18 cellular contexts compared by ENCODE assay signal in the genomic region with DNA sequence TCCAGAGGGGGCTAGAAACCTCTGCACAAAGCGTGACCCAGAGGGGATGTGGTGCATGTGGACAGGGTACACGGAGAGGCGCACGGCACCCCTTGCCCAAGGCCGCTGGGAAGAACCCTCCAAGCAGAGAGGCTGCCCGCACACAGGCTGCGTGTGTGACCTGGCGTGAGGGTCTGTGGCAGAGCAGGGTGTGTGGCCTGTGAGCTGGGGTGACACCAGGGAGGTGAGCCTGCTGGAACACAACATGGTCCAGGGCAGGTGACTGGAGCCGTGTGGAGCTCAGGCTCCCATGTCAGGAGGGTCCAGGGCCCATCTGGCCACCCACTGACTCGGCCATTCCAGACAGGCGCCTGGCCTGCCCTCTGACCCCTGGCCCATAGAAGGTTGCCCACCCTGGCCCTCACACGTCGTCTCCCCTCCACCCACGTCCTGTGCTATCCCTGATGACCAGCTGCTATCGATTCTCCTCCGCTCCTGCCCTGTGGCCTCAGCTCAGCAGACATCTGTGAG. TPM values are rescaled to one million over a fixed set of nuclear protein-coding genes. Genes with fewer than 3 reads are reported as not detected.
DNase-seq lines count a peak whose midpoint lies in the region; ATAC-seq lines count a peak whose summit lies in the region.
"Had no signal": no experiment of that assay in that cellular context is flagged by ENCODE, and none has a peak within 500 bp of the region (broad histone marks: within the 10 kb centered on the region; RNA-seq: fewer than 3 reads in every experiment).

No MANE protein-coding gene starts in this region.

- H3K9me3 ChIP-seq in neuronal stem cell (replicated peaks in 1 of 2; ENCODE audit: control insufficient read depth in 2 of 2, insufficient read depth in 1 of 2, low read depth in 1 of 2, low read length in 2 of 2) = peaks cover 4 to 7% of the 10 kb centered on the region in 2 donors
- peaks cover 0 to 4% (median 0%) of the 10 kb centered on the region in 3 experiments for H3K9me3 ChIP-seq in naive thymus-derived CD4-positive, alpha-beta T cell (ENCODE audit: control insufficient read depth in 2 of 3, low read length in 3 of 3)

- no peak overlapping the region for H3K4me3 Mint-ChIP-seq in stimulated activated naive CD8-positive, alpha-beta T cell treated with anti-CD3 and anti-CD28 coated beads, Interleukin-15, amount 100 ng/mL, for 72 hours
- H3K4me3 Mint-ChIP-seq in naive thymus-derived CD4-positive, alpha-beta T cell = no peak overlapping the region
- H3K4me3 Mint-ChIP-seq: CD4-positive, alpha-beta T cell; H9 had no signal

- H3K27me3 ChIP-seq in neuronal stem cell (ENCODE audit: control insufficient read depth in 3 of 3, insufficient read depth in 3 of 3, low read depth in 1 of 3, low read length in 3 of 3) = no peaks in the 10 kb centered on the region
- no peaks in the 10 kb centered on the region for H3K27me3 ChIP-seq in naive thymus-derived CD4-positive, alpha-beta T cell (ENCODE audit: control insufficient read depth in 2 of 2, insufficient read depth in 2 of 2, low read length in 2 of 2)

- peak overlapping the region; percentile 41 for H2BK12ac ChIP-seq in neuronal stem cell (ENCODE audit: low read length)

- no peak overlapping the region for H2BK120ac ChIP-seq in neuronal stem cell (ENCODE audit: low read depth, low read length)

- H3K4me1 ChIP-seq in neuronal stem cell (ENCODE audit: control insufficient read depth in 2 of 2, insufficient read depth in 1 of 2, low read depth in 1 of 2, low read length in 2 of 2) = no peaks in the 10 kb centered on the region
- H3K4me1 ChIP-seq in naive thymus-derived CD4-positive, alpha-beta T cell (ENCODE audit: control insufficient read depth in 2 of 2, insufficient read depth in 2 of 2, low read length in 2 of 2) = no peaks in the 10 kb centered on the region
- H3K4me1 ChIP-seq: Caco-2 had no signal

- peak; percentile 57 for ATAC-seq in stimulated activated naive CD8-positive, alpha-beta T cell treated with anti-CD3 and anti-CD28 coated beads, Interleukin-15, amount 100 ng/mL, for 72 hours
- no peak for ATAC-seq in stimulated activated naive CD8-positive, alpha-beta T cell treated with anti-CD3 and anti-CD28 coated beads, Interleukin-15, Interleukin-2, amounts not matched to agents 100 U/mL and 50 U/mL, for 24 hours
- no peak for ATAC-seq in naive thymus-derived CD4-positive, alpha-beta T cell

- no peak overlapping the region for H3K14ac ChIP-seq in neuronal stem cell (ENCODE audit: low read length)

- H3K36me3 ChIP-seq in neuronal stem cell (replicated peaks in 1 of 2; ENCODE audit: control insufficient read depth in 2 of 2, insufficient read depth in 2 of 2, low read length in 2 of 2) = peaks cover 26 to 54% of the 10 kb centered on the region in 2 donors
- peaks cover 0 to 23% (median 0%) of the 10 kb centered on the region in 3 experiments for H3K36me3 ChIP-seq in naive thymus-derived CD4-positive, alpha-beta T cell (ENCODE audit: control insufficient read depth in 2 of 3, insufficient read depth in 3 of 3, low read length in 3 of 3)

- no peak overlapping the region for H2AFZ ChIP-seq in neuronal stem cell (ENCODE audit: low read length)

- DNase-seq in stimulated activated naive CD8-positive, alpha-beta T cell treated with anti-CD3 and anti-CD28 coated beads, Interleukin-15, amount 100 ng/mL, for 72 hours = no peak
- no peak for DNase-seq in stimulated activated naive CD8-positive, alpha-beta T cell treated with anti-CD3 and anti-CD28 coated beads, Interleukin-15, Interleukin-2, amounts not matched to agents 100 U/mL and 50 U/mL, for 24 hours
- DNase-seq in neuronal stem cell (ENCODE audit: low spot score) (no peak), SIG-M5 (lab: John Stamatoyannopoulos, UW) (no peak)
- no peak for DNase-seq in stimulated activated CD8-positive, alpha-beta memory T cell treated with anti-CD3 and anti-CD28 coated beads, Interleukin-4, amount 100 ng/mL, for 48 hours
- DNase-seq in naive thymus-derived CD4-positive, alpha-beta T cell = no peak
- DNase-seq: Caco-2; CD4-positive, alpha-beta T cell; H9; MV-4-11; NCI-H1694 treated with DMSO at 0.1 percent for 48 hours; NCI-H510A; NCI-H748 treated with DMSO at 0.1 percent for 48 hours; NK-92 treated with Interleukin-12 subunit alpha and Interleukin-12 subunit beta, amount 100 ng/mL, for 24 hours; SHP77 had no signal

- H3K23ac ChIP-seq in neuronal stem cell (ENCODE audit: low read depth, low read length, poor library complexity) = no peak overlapping the region

- no CpG with 5 or more reads among the region's 16 CpGs for WGBS in neuronal stem cell (ENCODE audit: extremely low coverage in 2 of 2, insufficient read length in 2 of 2, insufficient replicate concordance in 1 of 2), 2 donors

- no peaks in the 10 kb centered on the region for H3K9me3 Mint-ChIP-seq in stimulated activated naive CD8-positive, alpha-beta T cell treated with anti-CD3 and anti-CD28 coated beads, Interleukin-15, amount 100 ng/mL, for 72 hours
- H3K9me3 Mint-ChIP-seq in naive thymus-derived CD4-positive, alpha-beta T cell = peaks cover 0 to 9% (median 3%) of the 10 kb centered on the region in 11 donors

- H2AK5ac ChIP-seq in neuronal stem cell (ENCODE audit: low read depth, low read length) = no peak overlapping the region

- no peak overlapping the region for H3K4ac ChIP-seq in neuronal stem cell (ENCODE audit: low read length)

- H3K36me3 Mint-ChIP-seq in naive thymus-derived CD4-positive, alpha-beta T cell = peaks cover 0 to 19% (median 7%) of the 10 kb centered on the region in 5 donors

- no peaks in the 10 kb centered on the region for H3K4me1 Mint-ChIP-seq in stimulated activated naive CD8-positive, alpha-beta T cell treated with anti-CD3 and anti-CD28 coated beads, Interleukin-15, amount 100 ng/mL, for 72 hours
- no peaks in the 10 kb centered on the region for H3K4me1 Mint-ChIP-seq in naive thymus-derived CD4-positive, alpha-beta T cell
- H3K4me1 Mint-ChIP-seq: H9 had no signal

- no peak overlapping the region for H2BK5ac ChIP-seq in neuronal stem cell (ENCODE audit: low read length)

- no peak overlapping the region for H3K27ac ChIP-seq in neuronal stem cell (replicated peaks; ENCODE audit: low read length)
- H3K27ac ChIP-seq in naive thymus-derived CD4-positive, alpha-beta T cell (ENCODE audit: low read depth, low read length) = no peak overlapping the region
- H3K27ac ChIP-seq: KMS-11 had no signal

- no peaks in the 10 kb centered on the region for H3K79me1 ChIP-seq in neuronal stem cell (ENCODE audit: low read depth, low read length)

- no peak overlapping the region for H4K91ac ChIP-seq in neuronal stem cell (ENCODE audit: low read depth, low read length, poor library complexity)

- no peak overlapping the region for H4K8ac ChIP-seq in neuronal stem cell (ENCODE audit: low read depth, low read length)

- peak overlapping the region in 1 of 2 donors; percentile 22 for H3K27ac Mint-ChIP-seq in stimulated activated naive CD8-positive, alpha-beta T cell treated with anti-CD3 and anti-CD28 coated beads, Interleukin-15, amount 100 ng/mL, for 72 hours
- H3K27ac Mint-ChIP-seq in naive thymus-derived CD4-positive, alpha-beta T cell = no peak overlapping the region
- H3K27ac Mint-ChIP-seq: CD4-positive, alpha-beta T cell had no signal

- H3K27me3 Mint-ChIP-seq in stimulated activated naive CD8-positive, alpha-beta T cell treated with anti-CD3 and anti-CD28 coated beads, Interleukin-15, amount 100 ng/mL, for 72 hours = no peaks in the 10 kb centered on the region
- no peaks in the 10 kb centered on the region for H3K27me3 Mint-ChIP-seq in naive thymus-derived CD4-positive, alpha-beta T cell
- H3K27me3 Mint-ChIP-seq: CD4-positive, alpha-beta T cell had no signal

- H3K18ac ChIP-seq in neuronal stem cell (ENCODE audit: low read length) = peak overlapping the region; percentile 44

- peak overlapping the region; percentile 38 for H3K9ac ChIP-seq in neuronal stem cell (ENCODE audit: low read depth, low read length, poor library complexity)
- H3K9ac ChIP-seq: KMS-11 had no signal

- intact Hi-C loops in naive thymus-derived CD4-positive, alpha-beta T cell (cut with micrococcal nuclease) = no loop called here

- POLR2A ChIA-PET in naive thymus-derived CD4-positive, alpha-beta T cell (lab: Charles Lee) = no interaction called here

- CTCF ChIA-PET in naive thymus-derived CD4-positive, alpha-beta T cell (lab: Charles Lee) = no interaction called here

- no peak overlapping the region for H3K4me2 ChIP-seq in neuronal stem cell (ENCODE audit: insufficient read depth, low read length, poor library complexity, severe bottlenecking)
- H3K4me2 ChIP-seq: KMS-11 had no signal

- H2BK15ac ChIP-seq in neuronal stem cell (ENCODE audit: low read length) = no peak overlapping the region

- H3K4me3 ChIP-seq in neuronal stem cell (ENCODE audit: low read length in 2 of 2) = peak overlapping the region in 1 of 2 donors; percentile 59
- no peak overlapping the region for H3K4me3 ChIP-seq in naive thymus-derived CD4-positive, alpha-beta T cell (ENCODE audit: low read length)

RNA-seq across cellular contexts. Expression of gene TMEM204, which starts 14.8 kb away (rescaled TPM):
- not detected for polyA plus RNA-seq in neuronal stem cell (2013, experiment 1 of 2)
- not detected for polyA plus RNA-seq in neuronal stem cell (2013, experiment 2 of 2)
- total RNA-seq in naive thymus-derived CD4-positive, alpha-beta T cell = 100 to 1,000 TPM in 2 of 5 experiments, 10 to 100 TPM in 3; 26.3 to 162 (median 47.5) TPM
- 100 to 1,000 TPM; 152 to 186 TPM for polyA plus RNA-seq in naive thymus-derived CD4-positive, alpha-beta T cell
- total RNA-seq: Caco-2, H9, OCI-LY7 had no signal

RNA-seq across cellular contexts. Expression of gene TELO2, which starts 25.5 kb away (rescaled TPM):
- polyA plus RNA-seq in neuronal stem cell (2013, experiment 1 of 2) = 17.1 TPM
- 16.7 TPM for polyA plus RNA-seq in neuronal stem cell (2013, experiment 2 of 2)
- 10 to 100 TPM; 46.9 to 58.9 (median 50.3) TPM for total RNA-seq in naive thymus-derived CD4-positive, alpha-beta T cell
- polyA plus RNA-seq in naive thymus-derived CD4-positive, alpha-beta T cell = 10 to 100 TPM; 10.5 to 18.7 TPM

RNA-seq across cellular contexts. Expression of gene PTX4, which starts 29.9 kb away (rescaled TPM):
- polyA plus RNA-seq in neuronal stem cell (2013, experiment 1 of 2) = not detected
- polyA plus RNA-seq in neuronal stem cell (2013, experiment 2 of 2) = not detected
- total RNA-seq in naive thymus-derived CD4-positive, alpha-beta T cell = under 1 TPM in 2 of 5 experiments, not detected in 3; 0.24 to 0.64 TPM
- polyA plus RNA-seq in naive thymus-derived CD4-positive, alpha-beta T cell = not detected
- total RNA-seq: Caco-2; CD4-positive, alpha-beta T cell; H9; OCI-LY7 had no signal
- polyA plus RNA-seq: BJ had no signal

RNA-seq across cellular contexts. Expression of gene CLCN7, which starts 43.9 kb away (rescaled TPM):
- polyA plus RNA-seq in neuronal stem cell (2013, experiment 1 of 2) = 32.7 TPM
- 28.0 TPM for polyA plus RNA-seq in neuronal stem cell (2013, experiment 2 of 2)
- 100 to 1,000 TPM in 4 of 5 experiments, 10 to 100 TPM in 1; 74.8 to 140 (median 115) TPM for total RNA-seq in naive thymus-derived CD4-positive, alpha-beta T cell
- polyA plus RNA-seq in naive thymus-derived CD4-positive, alpha-beta T cell = 10 to 100 TPM; 17.0 to 35.1 TPM
